ENCODE assay signal across 10 cellular contexts in genomic region chr2:10911291-10912075, GRCh38. TPM values are rescaled to one million over a fixed set of nuclear protein-coding genes. Genes with fewer than 3 reads are reported as not detected.
DNase-seq lines count a peak whose midpoint lies in the region; ATAC-seq and TF ChIP-seq lines count a peak whose summit lies in the region.
"Had no signal": no experiment of that assay in that cellular context is flagged by ENCODE, and none has a peak within 500 bp of the region (broad histone marks: within the 10 kb centered on the region; RNA-seq: fewer than 3 reads in every experiment).

KCNF1 (plus strand) TSS chr2:10911934; CDS start chr2:10912427, 493 bp downstream.

- H3K27ac ChIP-seq in colonic mucosa (no peak within 1 kb of the TSS), liver (ENCODE audit: low read depth in 1 of 2, low read length in 2 of 2) (no peak within 1 kb of the TSS)

- no peak within 1 kb of the TSS for H3K27ac Mint-ChIP-seq in activated naive CD4-positive, alpha-beta T cell treated with anti-CD3 and anti-CD28 coated beads, Interleukin-2, amount 10 ng/mL, durations not matched to agents 7 days and 5 days
- H3K27ac Mint-ChIP-seq: activated B cell treated with CpG ODN at 0.5 μM for 24 hours; CD4-positive, CD25-positive, alpha-beta regulatory T cell had no signal

- H3K36me3 ChIP-seq in colonic mucosa (no peaks in the 10 kb centered on the region), liver (ENCODE audit: control insufficient read depth in 4 of 4, insufficient read depth in 3 of 4, low read depth in 1 of 4, low read length in 3 of 4) (no peaks in the 10 kb centered on the region)

- H3K9me3 ChIP-seq in colonic mucosa, result no peaks in the 10 kb centered on the region
- no peaks in the 10 kb centered on the region for H3K9me3 ChIP-seq in liver (ENCODE audit: control insufficient read depth in 4 of 4, low read length in 3 of 4)

- no peak for ATAC-seq in GM18867 (IDR thresholded peaks at IDR 0.05; ENCODE audit: unreplicated experiment)

- TF ChIP-seq CTCF in colonic mucosa (IDR thresholded peaks at IDR 0.05) (no peak), liver (IDR thresholded peaks at IDR 0.05; ENCODE audit: low read depth, low read length, missing input control) (no peak)

- WGBS in liver, result 8% methylated on average over 53 of the region's 53 CpGs

- H3K4me3 Mint-ChIP-seq in activated naive CD4-positive, alpha-beta T cell treated with anti-CD3 and anti-CD28 coated beads, Interleukin-2, amount 10 ng/mL, durations not matched to agents 7 days and 5 days, result no peak within 1 kb of the TSS
- H3K4me3 Mint-ChIP-seq: activated B cell treated with CpG ODN at 0.5 μM for 24 hours had no signal

- H3K4me1 Mint-ChIP-seq in activated naive CD4-positive, alpha-beta T cell treated with anti-CD3 and anti-CD28 coated beads, Interleukin-2, amount 10 ng/mL, durations not matched to agents 7 days and 5 days, result no peaks in the 10 kb centered on the region

- no peaks in the 10 kb centered on the region for H3K36me3 Mint-ChIP-seq in activated naive CD4-positive, alpha-beta T cell treated with anti-CD3 and anti-CD28 coated beads, Interleukin-2, amount 10 ng/mL, durations not matched to agents 7 days and 5 days
- H3K36me3 Mint-ChIP-seq: CD4-positive, CD25-positive, alpha-beta regulatory T cell had no signal

- DNase-seq in NCI-H1436 (lab: John Stamatoyannopoulos, UW) (peak; percentile 37), NCI-H1436 treated with DMSO at 0.1 percent for 48 hours (lab: John Stamatoyannopoulos, UW) (no peak), NCI-H524 (lab: John Stamatoyannopoulos, UW) (peak; percentile 81 to 90), colonic mucosa (peak; percentile 32), superior temporal gyrus (ENCODE audit: extremely low spot score) (no peak)
- DNase-seq in activated naive CD4-positive, alpha-beta T cell treated with anti-CD3 and anti-CD28 coated beads, Interleukin-2, amount 10 ng/mL, durations not matched to agents 7 days and 5 days, result no peak
- DNase-seq: activated B cell treated with CpG ODN at 0.5 μM for 24 hours; CD4-positive, CD25-positive, alpha-beta regulatory T cell had no signal

- H3K9ac ChIP-seq in colonic mucosa (ENCODE audit: low read depth in 2 of 2, low read length in 2 of 2) (no peak within 1 kb of the TSS), liver (ENCODE audit: low read depth in 1 of 2, low read length in 2 of 2) (no peak within 1 kb of the TSS)

- intact Hi-C loops in colonic mucosa (cut with DNase I), result loop anchor here (5.0 kb wide), 2 partner anchors 79 to 216 kb away; no protein-coding TSS in a partner anchor

- H3K27me3 ChIP-seq in colonic mucosa (peaks cover 28% of the 10 kb centered on the region), liver (ENCODE audit: control insufficient read depth in 4 of 4, insufficient read depth in 4 of 4, low read length in 3 of 4) (peaks cover 0 to 8% (median 3%) of the 10 kb centered on the region in 4 donors)

- CTCF ChIA-PET in activated naive CD4-positive, alpha-beta T cell treated with anti-CD3 and anti-CD28 coated beads, Interleukin-2, amount 10 ng/mL, durations not matched to agents 7 days and 5 days (lab: Charles Lee), result no interaction called here

- peaks cover 63% of the 10 kb centered on the region for H3K27me3 Mint-ChIP-seq in activated naive CD4-positive, alpha-beta T cell treated with anti-CD3 and anti-CD28 coated beads, Interleukin-2, amount 10 ng/mL, durations not matched to agents 7 days and 5 days

- H3K4me3 ChIP-seq in colonic mucosa (peak within 1 kb of the TSS; percentile 25), liver (ENCODE audit: low read depth in 1 of 3, low read length in 3 of 3) (peak within 1 kb of the TSS in 1 of 3 donors; percentile 41)

- TF ChIP-seq RAD21 in liver (IDR thresholded peaks at IDR 0.05), result peak; percentile 34 to 43

- H3K4me1 ChIP-seq in colonic mucosa (no peaks in the 10 kb centered on the region), liver (ENCODE audit: control insufficient read depth in 4 of 4, insufficient read depth in 4 of 4, low read length in 3 of 4) (peaks cover 0 to 7% (median 2%) of the 10 kb centered on the region in 4 donors)

- no peaks in the 10 kb centered on the region for H3K9me3 Mint-ChIP-seq in activated naive CD4-positive, alpha-beta T cell treated with anti-CD3 and anti-CD28 coated beads, Interleukin-2, amount 10 ng/mL, durations not matched to agents 7 days and 5 days
- H3K9me3 Mint-ChIP-seq: activated B cell treated with CpG ODN at 0.5 μM for 24 hours had no signal

TF ChIP-seq in liver, 16 proteins besides CTCF, POLR2A, EP300 and RAD21:
- no peak for TF ChIP-seq JUND (IDR thresholded peaks at IDR 0.05)
- TF ChIP-seq HNF4A (conservative IDR thresholded peaks at IDR 0.05), result no peak
- TF ChIP-seq MAX (IDR thresholded peaks at IDR 0.05), result no peak
- no peak for TF ChIP-seq FOXA2 (IDR thresholded peaks at IDR 0.05)
- no peak for TF ChIP-seq SP1 (IDR thresholded peaks at IDR 0.05)
- TF ChIP-seq HNF4G (IDR thresholded peaks at IDR 0.05), result no peak
- no peak for TF ChIP-seq RXRA (IDR thresholded peaks at IDR 0.05)
- TF ChIP-seq YY1 (IDR thresholded peaks at IDR 0.05), result no peak
- no peak for TF ChIP-seq TAF1 (conservative IDR thresholded peaks at IDR 0.05)
- TF ChIP-seq NR2F2 (IDR thresholded peaks at IDR 0.05), result no peak
- TF ChIP-seq ATF3 (IDR thresholded peaks at IDR 0.05), result no peak
- no peak for TF ChIP-seq ZBTB33 (IDR thresholded peaks at IDR 0.05)
- no peak for TF ChIP-seq EGR1 (IDR thresholded peaks at IDR 0.05; ENCODE audit: low read depth in 2 of 2)
- TF ChIP-seq GABPA (IDR thresholded peaks at IDR 0.05 in 1 of 2, conservative IDR thresholded peaks at IDR 0.05 in 1 of 2), result no peak

RNA-seq across cellular contexts. Expression of gene KCNF1, which starts in this region (rescaled TPM):
- total RNA-seq in colonic mucosa, result under 1 TPM; 0.22 to 0.90 TPM
- total RNA-seq in liver, result under 1 TPM in 1 of 2 donors, not detected in 1; 0.09 TPM
- polyA plus RNA-seq in liver, result not detected
- total RNA-seq: activated B cell treated with CpG ODN at 0.5 μM for 24 hours; CD4-positive, CD25-positive, alpha-beta regulatory T cell had no signal
- polyA plus RNA-seq: CD4-positive, CD25-positive, alpha-beta regulatory T cell had no signal

Comparison
In these comparisons a context has a peak if more than half of its experiments do, and no peak if none do; other contexts are left out.
1. DNase-seq: peak in NCI-H1436 (single experiment) and NCI-H524 (2 of 2); none in NCI-H1436 treated with DMSO at 0.1 percent for 48 hours (single experiment), superior temporal gyrus (single experiment) and activated naive CD4-positive, alpha-beta T cell treated with anti-CD3 and anti-CD28 coated beads, Interleukin-2, amount 10 ng/mL, durations not matched to agents 7 days and 5 days (single experiment).
2. Peak in DNase-seq and H3K4me3 ChIP-seq in colonic mucosa; RNA of the gene not detected or under 1 TPM.